ENCODE assay signal across 18 cellular contexts in the genomic region with DNA sequence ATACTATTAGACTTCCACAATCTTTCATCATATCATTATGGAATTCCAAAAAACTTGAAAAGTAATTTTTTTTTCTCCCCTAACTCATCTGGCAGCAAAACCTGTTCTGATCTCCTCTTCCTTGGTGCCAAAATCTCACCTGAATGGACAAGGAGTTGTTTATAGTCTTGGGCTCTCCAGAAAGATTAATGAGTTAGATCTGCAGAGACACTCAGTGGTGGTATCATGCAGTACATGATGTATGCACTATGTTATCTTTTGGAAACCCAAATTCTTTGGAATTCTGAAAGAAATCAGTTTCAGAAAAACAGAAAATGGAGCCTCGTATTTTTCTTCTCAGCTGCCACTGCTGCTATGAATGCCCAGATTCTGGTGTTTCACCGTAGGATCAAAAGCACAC. TPM values are rescaled to one million over a fixed set of nuclear protein-coding genes. Genes with fewer than 3 reads are reported as not detected.
DNase-seq lines count a peak whose midpoint lies in the region; ATAC-seq and TF ChIP-seq lines count a peak whose summit lies in the region.
"Had no signal": no experiment of that assay in that cellular context is flagged by ENCODE, and none has a peak within 500 bp of the region (broad histone marks: within the 10 kb centered on the region; RNA-seq: fewer than 3 reads in every experiment).

No MANE protein-coding gene starts in this region.

- H3K9me3 ChIP-seq in A673 (ENCODE audit: low read depth, low read length, poor library complexity, severe bottlenecking) (no peaks in the 10 kb centered on the region), gastroesophageal sphincter (no peaks in the 10 kb centered on the region)
- H3K9me3 ChIP-seq: A549, HAP-1 had no signal

- H3K36me3 ChIP-seq in A673 (ENCODE audit: insufficient read depth, low read length, poor library complexity, severe bottlenecking): no peaks in the 10 kb centered on the region
- no peaks in the 10 kb centered on the region for H3K36me3 ChIP-seq in gastroesophageal sphincter
- H3K36me3 ChIP-seq: BLaER1, HAP-1 had no signal

- no peak overlapping the region for H3K27ac Mint-ChIP-seq in endothelial cell (ENCODE audit: unreplicated experiment)
- no peak overlapping the region for H3K27ac Mint-ChIP-seq in progenitor cell of endocrine pancreas
- H3K27ac Mint-ChIP-seq: CD8-positive, alpha-beta memory T cell had no signal

- 49 to 74% methylated on average over 2 of the region's 2 CpGs for WGBS in gastroesophageal sphincter (ENCODE audit: low coverage in 1 of 2), 2 donors

- no peak for DNase-seq in A673 (ENCODE audit: low spot score)
- DNase-seq in GM13977 (ENCODE audit: low spot score): peak; percentile 14
- DNase-seq in foreskin keratinocyte: no peak
- no peak for DNase-seq in endothelial cell (ENCODE audit: low spot score)
- no peak for DNase-seq in progenitor cell of endocrine pancreas (ENCODE audit: low spot score, unreplicated experiment)
- no peak for DNase-seq in HuH-7 (ENCODE audit: low spot score)
- DNase-seq: CD8-positive, alpha-beta memory T cell; MV-4-11; NCI-H187 treated with DMSO at 0.1 percent for 48 hours; NCI-H446 treated with DMSO at 0.1 percent for 48 hours; SHP77 had no signal

- no peak for ATAC-seq in foreskin keratinocyte
- no peak for ATAC-seq in gastroesophageal sphincter
- ATAC-seq: A549, K562 had no signal

- CTCF ChIA-PET in A673 (lab: Charles Lee): no interaction called here

- H3K27ac ChIP-seq in A673 (ENCODE audit: low read depth, low read length, poor library complexity, severe bottlenecking): no peak overlapping the region
- H3K27ac ChIP-seq in VCaP: no peak overlapping the region
- H3K27ac ChIP-seq in foreskin keratinocyte: no peak overlapping the region
- no peak overlapping the region for H3K27ac ChIP-seq in gastroesophageal sphincter
- H3K27ac ChIP-seq: A549, BLaER1, SK-N-MC had no signal

- H3K4me3 ChIP-seq in A673 (ENCODE audit: low read depth, low read length, poor library complexity, severe bottlenecking) (no peak overlapping the region), gastroesophageal sphincter (no peak overlapping the region)
- H3K4me3 ChIP-seq: A549, BLaER1, HAP-1, K562, SK-N-MC had no signal

- H3K36me3 Mint-ChIP-seq in endothelial cell (ENCODE audit: low read depth, unreplicated experiment): no peaks in the 10 kb centered on the region
- no peaks in the 10 kb centered on the region for H3K36me3 Mint-ChIP-seq in progenitor cell of endocrine pancreas (ENCODE audit: insufficient read depth)
- H3K36me3 Mint-ChIP-seq: CD8-positive, alpha-beta memory T cell had no signal

- no TSS peak for BruUV-seq in A673 (replicated peaks; lab: Mats Ljungman, UMichigan)

- H3K27me3 ChIP-seq in A673 (replicated peaks; ENCODE audit: insufficient read depth, low read depth, low read length, poor library complexity): peaks cover 5% of the 10 kb centered on the region
- H3K27me3 ChIP-seq in foreskin keratinocyte: no peaks in the 10 kb centered on the region
- H3K27me3 ChIP-seq in gastroesophageal sphincter: no peaks in the 10 kb centered on the region

- H3K4me3 Mint-ChIP-seq in endothelial cell (ENCODE audit: unreplicated experiment) (no peak overlapping the region), progenitor cell of endocrine pancreas (ENCODE audit: low read depth) (no peak overlapping the region)
- H3K4me3 Mint-ChIP-seq: CD8-positive, alpha-beta memory T cell had no signal

- TF ChIP-seq CTCF in A673 (conservative IDR thresholded peaks at IDR 0.05; ENCODE audit: low read depth, low read length) (0 out of 2 replicates have a peak, but pooled peaks have one; percentile 10), GM13977 (IDR thresholded peaks at IDR 0.05; ENCODE audit: extremely low read depth, insufficient read depth, missing control alignments) (no peak), VCaP (conservative IDR thresholded peaks at IDR 0.05) (peak; percentile 42), foreskin keratinocyte (conservative IDR thresholded peaks at IDR 0.05) (peak; percentile 8), endothelial cell (IDR thresholded peaks at IDR 0.05; ENCODE audit: unreplicated experiment) (no peak), progenitor cell of endocrine pancreas (IDR thresholded peaks at IDR 0.05; ENCODE audit: unreplicated experiment) (no peak), gastroesophageal sphincter (IDR thresholded peaks at IDR 0.05) (no peak)

- H3K9me3 Mint-ChIP-seq in endothelial cell (ENCODE audit: unreplicated experiment): no peaks in the 10 kb centered on the region
- H3K9me3 Mint-ChIP-seq in progenitor cell of endocrine pancreas (ENCODE audit: low read depth): peaks cover 14% of the 10 kb centered on the region
- H3K9me3 Mint-ChIP-seq: CD8-positive, alpha-beta memory T cell had no signal

- H3K4me1 ChIP-seq in A673 (ENCODE audit: insufficient read depth, low read length, poor library complexity, severe bottlenecking) (no peaks in the 10 kb centered on the region), foreskin keratinocyte (no peaks in the 10 kb centered on the region), gastroesophageal sphincter (peaks cover 0 to 8% (median 0%) of the 10 kb centered on the region in 3 donors)
- H3K4me1 ChIP-seq: A549, HAP-1 had no signal

- intact Hi-C loops in A673 (cut with micrococcal nuclease; ENCODE audit: unreplicated experiment): no loop called here

- in situ Hi-C loops in GM13977 (cut with MboI; ENCODE audit: low pct_unique_long_range_greater_than_20kb, low sequenced_read_pairs, unreplicated experiment): no loop called here

- no peaks in the 10 kb centered on the region for H3K27me3 Mint-ChIP-seq in endothelial cell (ENCODE audit: unreplicated experiment)
- peaks cover 6% of the 10 kb centered on the region for H3K27me3 Mint-ChIP-seq in progenitor cell of endocrine pancreas

- POLR2A ChIA-PET in A673 (lab: Charles Lee; ENCODE audit: low non-redundant PET): no interaction called here

- no peak for TF ChIP-seq EP300 in gastroesophageal sphincter (IDR thresholded peaks at IDR 0.05)

- H3K4me1 Mint-ChIP-seq in endothelial cell (ENCODE audit: unreplicated experiment) (no peaks in the 10 kb centered on the region), progenitor cell of endocrine pancreas (ENCODE audit: low read depth) (peaks cover 6% of the 10 kb centered on the region)
- H3K4me1 Mint-ChIP-seq: CD8-positive, alpha-beta memory T cell had no signal

- no peak for TF ChIP-seq POLR2A in gastroesophageal sphincter (IDR thresholded peaks at IDR 0.05)

RNA-seq across cellular contexts. Expression of a gene that starts 11.7 kb away (rescaled TPM):
- total RNA-seq in A673 (2021): 7.6 and 9.5 TPM in 2 replicates
- 0.17 TPM in 1 of 2 replicates, not detected in the other for total RNA-seq in foreskin keratinocyte
- polyA plus RNA-seq in foreskin keratinocyte: 0.01 TPM in 1 of 2 replicates, not detected in the other
- 18.8 TPM for total RNA-seq in endothelial cell (ENCODE audit: unreplicated experiment)
- 20.4 and 21.8 TPM in 2 replicates for total RNA-seq in progenitor cell of endocrine pancreas
- 10 to 100 TPM; 44.0 to 82.4 (median 56.1) TPM for total RNA-seq in gastroesophageal sphincter
- total RNA-seq: CD8-positive, alpha-beta memory T cell; K562 had no signal

Comparison
In these comparisons a context has a peak if more than half of its experiments do, and no peak if none do; other contexts are left out.
1. CTCF ChIP-seq: peak in A673 (single experiment), VCaP (single experiment) and foreskin keratinocyte (single experiment); none in GM13977 (single experiment), endothelial cell (single experiment), progenitor cell of endocrine pancreas (single experiment) and gastroesophageal sphincter (0 of 4).